In the genomic region with DNA sequence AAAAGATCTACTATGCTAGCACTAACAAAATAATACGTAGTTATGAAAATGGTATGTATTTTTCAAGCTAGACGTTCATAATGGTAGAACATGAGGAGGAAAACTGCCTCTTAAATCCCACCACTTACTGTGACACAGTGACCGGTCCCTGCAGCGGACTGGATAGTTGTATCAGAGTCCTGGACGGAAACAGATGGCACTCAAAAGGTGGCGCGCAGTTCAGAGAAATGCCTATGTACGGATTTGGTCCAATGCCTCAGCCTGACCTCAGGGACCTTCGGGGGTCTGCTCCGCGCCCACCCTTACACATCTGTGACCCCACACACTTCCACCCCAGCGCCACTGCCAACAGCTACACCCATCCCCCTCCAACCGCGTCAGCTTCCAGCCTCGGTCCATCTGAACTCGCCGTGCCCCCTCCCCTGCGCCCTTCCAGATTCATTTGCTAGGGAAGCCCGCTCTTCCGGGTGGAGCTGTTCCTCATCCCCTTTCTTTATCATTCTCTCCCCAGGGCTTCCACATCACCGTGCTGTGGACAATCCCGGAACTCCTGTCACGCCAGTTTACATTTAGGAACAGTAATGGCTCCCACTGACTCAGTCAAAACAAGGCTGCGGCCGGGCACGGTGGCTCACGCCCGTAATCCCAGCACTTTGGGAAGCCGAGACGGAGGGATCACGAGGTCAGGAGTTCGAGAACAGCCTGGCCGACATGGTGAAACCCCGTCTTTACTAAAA, we compare ENCODE assay signal across 8 cellular contexts. TPM values are rescaled to one million over a fixed set of nuclear protein-coding genes. Genes with fewer than 3 reads are reported as not detected.
A peak's percentile ranks its signal among the peaks of the same experiment; 100 is the strongest.
DNase-seq lines count a peak whose midpoint lies in the region; ATAC-seq and TF ChIP-seq lines count a peak whose summit lies in the region.

No MANE protein-coding gene starts in this region.

- H3K4me2 ChIP-seq in mesenchymal stem cell (ENCODE audit: low read length, poor library complexity, severe bottlenecking), result peak overlapping the region; percentile 72

- peak overlapping the region; percentile 68 for H3K4ac ChIP-seq in mesenchymal stem cell (ENCODE audit: low read depth in 1 of 2, low read length in 2 of 2)

- H2AFZ ChIP-seq in mesenchymal stem cell (ENCODE audit: low read depth, low read length), result no peak overlapping the region

- peak overlapping the region; percentile 54 for H4K8ac ChIP-seq in mesenchymal stem cell (ENCODE audit: low read length)

- H2AK5ac ChIP-seq in mesenchymal stem cell (ENCODE audit: low read length, severe bottlenecking), result no peak overlapping the region

- H3K36me3 ChIP-seq in endodermal cell (ENCODE audit: control insufficient read depth, insufficient read depth, low read length), result peaks cover 33% of the 10 kb centered on the region
- peaks cover 22 to 45% of the 10 kb centered on the region in 2 experiments for H3K36me3 ChIP-seq in mesenchymal stem cell (ENCODE audit: control insufficient read depth in 1 of 2, insufficient read depth in 2 of 2, low read depth in 1 of 2, low read length in 2 of 2)

- H2BK15ac ChIP-seq in mesenchymal stem cell (ENCODE audit: low read depth, poor library complexity, severe bottlenecking), result peak overlapping the region; percentile 26

- peak overlapping the region; percentile 93 for H3K9ac ChIP-seq in endodermal cell (ENCODE audit: extremely low read depth, low read length, poor library complexity, severe bottlenecking)
- H3K9ac ChIP-seq in mesenchymal stem cell (ENCODE audit: low read length), result peak overlapping the region; percentile 100

- 1% methylated on average over 28 to 33 of the region's 34 CpGs for WGBS in endodermal cell (ENCODE audit: insufficient coverage in 1 of 2, insufficient read length in 1 of 2), 2 experiments
- 1% methylated on average over 33 of the region's 34 CpGs for WGBS in mesenchymal stem cell

- H3K27me3 Mint-ChIP-seq in activated CD4-positive, alpha-beta T cell treated with anti-CD3 and anti-CD28 coated beads, Interleukin-2, amount 10 ng/mL, durations not matched to agents 24 days and 14 days, result peaks cover 2% of the 10 kb centered on the region
- no peaks in the 10 kb centered on the region for H3K27me3 Mint-ChIP-seq in endodermal cell (ENCODE audit: insufficient read depth)

- peak overlapping the region in 1 of 2 experiments; percentile 94 for H3K23ac ChIP-seq in mesenchymal stem cell (ENCODE audit: low read length in 2 of 2)

- H3K9me3 ChIP-seq in endodermal cell (ENCODE audit: control insufficient read depth, low read length), result no peaks in the 10 kb centered on the region
- H3K9me3 ChIP-seq in mesenchymal stem cell (ENCODE audit: control insufficient read depth, low read length), result no peaks in the 10 kb centered on the region

- peak overlapping the region; percentile 96 for H3K4me3 Mint-ChIP-seq in activated CD4-positive, alpha-beta T cell treated with anti-CD3 and anti-CD28 coated beads, Interleukin-2, amount 10 ng/mL, durations not matched to agents 24 days and 14 days
- H3K4me3 Mint-ChIP-seq in endodermal cell, result peak overlapping the region; percentile 97

- peak overlapping the region in 1 of 2 experiments; percentile 89 for H3K14ac ChIP-seq in mesenchymal stem cell (ENCODE audit: low read length in 2 of 2)

- peak overlapping the region; percentile 92 for H2BK5ac ChIP-seq in mesenchymal stem cell (ENCODE audit: low read depth, low read length, poor library complexity, severe bottlenecking)

- TF ChIP-seq CTCF in endodermal cell (conservative IDR thresholded peaks at IDR 0.05), result no peak

- H3K4me1 ChIP-seq in endodermal cell (ENCODE audit: control insufficient read depth, insufficient read depth, low read length) (peaks cover 9% of the 10 kb centered on the region), mesenchymal stem cell (ENCODE audit: control insufficient read depth, insufficient read depth, low read depth, low read length) (peaks cover 19% of the 10 kb centered on the region)

- no peaks in the 10 kb centered on the region for H3K9me3 Mint-ChIP-seq in activated CD4-positive, alpha-beta T cell treated with anti-CD3 and anti-CD28 coated beads, Interleukin-2, amount 10 ng/mL, durations not matched to agents 24 days and 14 days
- H3K9me3 Mint-ChIP-seq in endodermal cell, result no peaks in the 10 kb centered on the region

- intact Hi-C loops in activated CD4-positive, alpha-beta T cell treated with anti-CD3 and anti-CD28 coated beads, Interleukin-2, amount 10 ng/mL, durations not matched to agents 24 days and 14 days (cut with micrococcal nuclease), result loop anchor here (5.0 to 10.0 kb wide), 2 partner anchors 243 to 286 kb away; a partner anchor contains a TSS

- H3K4me3 ChIP-seq in endodermal cell (ENCODE audit: low read length) (peak overlapping the region; percentile 97), mesenchymal stem cell (ENCODE audit: insufficient read depth in 1 of 2, low read depth in 1 of 2, low read length in 2 of 2) (peak overlapping the region; percentile 96 to 97)

- peaks cover 55% of the 10 kb centered on the region for H3K36me3 Mint-ChIP-seq in activated CD4-positive, alpha-beta T cell treated with anti-CD3 and anti-CD28 coated beads, Interleukin-2, amount 10 ng/mL, durations not matched to agents 24 days and 14 days (ENCODE audit: low read depth)
- peaks cover 39% of the 10 kb centered on the region for H3K36me3 Mint-ChIP-seq in endodermal cell (ENCODE audit: low read depth)

- H3K79me1 ChIP-seq in mesenchymal stem cell (replicated peaks; ENCODE audit: low read length, poor library complexity, severe bottlenecking), result peaks cover 6% of the 10 kb centered on the region

- H3K27ac ChIP-seq in endodermal cell (ENCODE audit: low read depth, low read length) (peak overlapping the region; percentile 97), mesenchymal stem cell (ENCODE audit: low read length, poor library complexity, severe bottlenecking) (peak overlapping the region; percentile 85)

- H2BK120ac ChIP-seq in mesenchymal stem cell (ENCODE audit: low read depth, low read length), result peak overlapping the region; percentile 9

- H3K18ac ChIP-seq in mesenchymal stem cell (ENCODE audit: low read depth in 1 of 2, low read length in 2 of 2), result peak overlapping the region; percentile 94 to 98

- peak overlapping the region in 1 of 2 experiments; percentile 42 for H2BK12ac ChIP-seq in mesenchymal stem cell (ENCODE audit: low read length in 2 of 2)

- no peak for DNase-seq in activated CD4-positive, CD25-positive, alpha-beta regulatory T cell (lab: John Stamatoyannopoulos, UW)
- DNase-seq in LoVo (ENCODE audit: low spot score) (peak; percentile 36), endodermal cell (peak; percentile 79), mesenchymal stem cell (peak; percentile 88)
- peak; percentile 82 for DNase-seq in activated CD4-positive, alpha-beta T cell treated with anti-CD3 and anti-CD28 coated beads, Interleukin-2, amount 10 ng/mL, durations not matched to agents 24 days and 14 days
- DNase-seq in stimulated activated naive CD4-positive, alpha-beta T cell treated with Interleukin-2 at 50 U/mL for 16 hours (lab: John Stamatoyannopoulos, UW), result peak; percentile 54
- no peak for DNase-seq in central memory CD4-positive, alpha-beta T cell

- H4K91ac ChIP-seq in mesenchymal stem cell (ENCODE audit: low read length), result peak overlapping the region; percentile 84

- ATAC-seq in activated CD4-positive, CD25-positive, alpha-beta regulatory T cell treated with anti-CD3 and anti-CD28 coated beads, Interleukin-2, amount 50 U/mL, for 24 hours, result peak; percentile 8 to 18

- H3K27me3 ChIP-seq in endodermal cell (ENCODE audit: control insufficient read depth, insufficient read depth, low read length, poor library complexity, severe bottlenecking), result no peaks in the 10 kb centered on the region
- H3K27me3 ChIP-seq in mesenchymal stem cell (ENCODE audit: control insufficient read depth in 1 of 2, insufficient read depth in 1 of 2, low read length in 2 of 2), result no peaks in the 10 kb centered on the region

- H3K27ac Mint-ChIP-seq in activated CD4-positive, alpha-beta T cell treated with anti-CD3 and anti-CD28 coated beads, Interleukin-2, amount 10 ng/mL, durations not matched to agents 24 days and 14 days, result peak overlapping the region; percentile 100
- H3K27ac Mint-ChIP-seq in endodermal cell, result peak overlapping the region; percentile 100

- peaks cover 32% of the 10 kb centered on the region for H3K4me1 Mint-ChIP-seq in activated CD4-positive, alpha-beta T cell treated with anti-CD3 and anti-CD28 coated beads, Interleukin-2, amount 10 ng/mL, durations not matched to agents 24 days and 14 days
- peaks cover 29% of the 10 kb centered on the region for H3K4me1 Mint-ChIP-seq in endodermal cell

RNA-seq across cellular contexts. Expression of a gene that starts 0.8 kb away (rescaled TPM):
- 202 and 214 TPM in 2 replicates for total RNA-seq in activated CD4-positive, alpha-beta T cell treated with anti-CD3 and anti-CD28 coated beads, Interleukin-2, amount 10 ng/mL, durations not matched to agents 24 days and 14 days
- total RNA-seq in endodermal cell, result 100 to 1,000 TPM; 139 to 171 TPM
- polyA plus RNA-seq in endodermal cell (2013, experiment 1 of 2), result 171 TPM
- 130 TPM for polyA plus RNA-seq in endodermal cell (2013, experiment 2 of 2)
- 130 TPM for polyA plus RNA-seq in mesenchymal stem cell (2013, experiment 1 of 2)
- polyA plus RNA-seq in mesenchymal stem cell (2013, experiment 2 of 2), result 111 TPM

RNA-seq across cellular contexts. Expression of a gene that starts 15.4 kb away (rescaled TPM):
- total RNA-seq in activated CD4-positive, alpha-beta T cell treated with anti-CD3 and anti-CD28 coated beads, Interleukin-2, amount 10 ng/mL, durations not matched to agents 24 days and 14 days, result 8.2 and 8.3 TPM in 2 replicates
- 1 to 10 TPM; 2.5 to 3.5 TPM for total RNA-seq in endodermal cell
- 1.1 TPM for polyA plus RNA-seq in endodermal cell (2013, experiment 1 of 2)
- 1.1 TPM for polyA plus RNA-seq in endodermal cell (2013, experiment 2 of 2)
- polyA plus RNA-seq in mesenchymal stem cell (2013, experiment 1 of 2), result 2.7 TPM
- 2.4 TPM for polyA plus RNA-seq in mesenchymal stem cell (2013, experiment 2 of 2)

RNA-seq across cellular contexts. Expression of a gene that starts 24.9 kb away (rescaled TPM):
- total RNA-seq in activated CD4-positive, alpha-beta T cell treated with anti-CD3 and anti-CD28 coated beads, Interleukin-2, amount 10 ng/mL, durations not matched to agents 24 days and 14 days, result 0.61 and 0.64 TPM in 2 replicates
- total RNA-seq in endodermal cell, result under 1 TPM in 1 of 2 donors, not detected in 1; 0.49 TPM
- 7.0 TPM for polyA plus RNA-seq in endodermal cell (2013, experiment 1 of 2)
- 8.3 TPM for polyA plus RNA-seq in endodermal cell (2013, experiment 2 of 2)
- polyA plus RNA-seq in mesenchymal stem cell (2013, experiment 1 of 2), result 85.0 TPM
- 94.3 TPM for polyA plus RNA-seq in mesenchymal stem cell (2013, experiment 2 of 2)

RNA-seq across cellular contexts. Expression of a gene that starts 32.9 kb away (rescaled TPM):
- 0.21 and 0.78 TPM in 2 replicates for total RNA-seq in activated CD4-positive, alpha-beta T cell treated with anti-CD3 and anti-CD28 coated beads, Interleukin-2, amount 10 ng/mL, durations not matched to agents 24 days and 14 days
- 1 to 10 TPM; 1.0 to 2.0 TPM for total RNA-seq in endodermal cell
- 342 TPM for polyA plus RNA-seq in endodermal cell (2013, experiment 1 of 2)
- polyA plus RNA-seq in endodermal cell (2013, experiment 2 of 2), result 263 TPM
- polyA plus RNA-seq in mesenchymal stem cell (2013, experiment 1 of 2), result 0.04 TPM
- polyA plus RNA-seq in mesenchymal stem cell (2013, experiment 2 of 2), result not detected

RNA-seq across cellular contexts. Expression of a gene that starts 54.4 kb away (rescaled TPM):
- total RNA-seq in activated CD4-positive, alpha-beta T cell treated with anti-CD3 and anti-CD28 coated beads, Interleukin-2, amount 10 ng/mL, durations not matched to agents 24 days and 14 days, result 34.2 and 35.0 TPM in 2 replicates
- total RNA-seq in endodermal cell, result not detected
- polyA plus RNA-seq in endodermal cell (2013, experiment 1 of 2), result not detected
- polyA plus RNA-seq in endodermal cell (2013, experiment 2 of 2), result not detected
- not detected for polyA plus RNA-seq in mesenchymal stem cell (2013, experiment 1 of 2)
- not detected for polyA plus RNA-seq in mesenchymal stem cell (2013, experiment 2 of 2)

Comparison
In these comparisons a context has a peak if more than half of its experiments do, and no peak if none do; other contexts are left out.
1. DNase-seq: peak in LoVo (single experiment), activated CD4-positive, alpha-beta T cell treated with anti-CD3 and anti-CD28 coated beads, Interleukin-2, amount 10 ng/mL, durations not matched to agents 24 days and 14 days (single experiment), endodermal cell (single experiment), mesenchymal stem cell (single experiment) and stimulated activated naive CD4-positive, alpha-beta T cell treated with Interleukin-2 at 50 U/mL for 16 hours (single experiment); none in activated CD4-positive, CD25-positive, alpha-beta regulatory T cell (0 of 4) and central memory CD4-positive, alpha-beta T cell (single experiment).